In genomic region chrX:22110729-22111494, GRCh38 we compare ENCODE assay signal across 1 cellular context.
TF ChIP-seq lines count a peak whose summit lies in the region.

No MANE protein-coding gene starts in this region.

TF ChIP-seq in GM12878, 131 proteins besides CTCF, POLR2A, EP300 and RAD21:
- no peak for TF ChIP-seq NKRF (conservative IDR thresholded peaks at IDR 0.05)
- TF ChIP-seq KLF5 (IDR thresholded peaks at IDR 0.05; ENCODE audit: partially characterized antibody): no peak
- peak in 1 of 2 experiments; percentile 44; a peak in 1 of 4 replicates for TF ChIP-seq IKZF2 (IDR thresholded peaks at IDR 0.05)
- TF ChIP-seq DPF2 (IDR thresholded peaks at IDR 0.05): peak; percentile 64; the same call in 1 of the 2 replicates
- TF ChIP-seq ZSCAN29 (IDR thresholded peaks at IDR 0.05): no peak
- TF ChIP-seq TCF3 (IDR thresholded peaks at IDR 0.05; ENCODE audit: borderline replicate concordance, insufficient read depth, low read depth, low read length): no peak
- peak; percentile 51; the same call in 1 of the 2 replicates for TF ChIP-seq ATF7 (IDR thresholded peaks at IDR 0.05; ENCODE audit: low read depth)
- no peak for TF ChIP-seq RELB (IDR thresholded peaks at IDR 0.05; ENCODE audit: low read depth)
- TF ChIP-seq MEF2A (IDR thresholded peaks at IDR 0.05; ENCODE audit: insufficient read depth, low read depth, low read length): no peak
- TF ChIP-seq IKZF1 (conservative IDR thresholded peaks at IDR 0.05): peak; percentile 62
- no peak for TF ChIP-seq MYB (IDR thresholded peaks at IDR 0.05; ENCODE audit: borderline replicate concordance, low read depth, low read length)
- no peak for TF ChIP-seq FOXM1 (IDR thresholded peaks at IDR 0.05; ENCODE audit: low read depth, low read length)
- no peak for TF ChIP-seq MEF2B (IDR thresholded peaks at IDR 0.05; ENCODE audit: partially characterized antibody, poor library complexity, severe bottlenecking)
